ENCODE assay signal across 9 cellular contexts in the genomic region with DNA sequence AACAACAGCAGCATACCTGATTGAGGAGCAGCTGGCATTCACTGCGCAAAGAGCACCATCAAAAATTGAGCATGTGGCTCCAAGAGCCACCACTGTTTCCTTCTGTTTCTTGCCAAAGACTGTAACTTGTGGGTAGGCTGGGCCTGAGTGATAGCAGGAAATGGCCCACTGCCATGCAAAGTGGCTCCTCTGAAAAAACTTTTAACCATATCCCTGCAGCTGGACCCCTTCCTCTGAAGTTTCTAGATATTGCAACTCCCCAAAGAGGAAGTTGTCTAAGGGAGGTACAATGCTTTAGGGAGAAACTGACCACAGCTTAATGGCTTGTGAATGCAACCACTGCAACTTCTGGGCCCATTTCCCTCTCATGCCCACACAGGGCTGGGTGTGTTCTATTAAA.
DNase-seq lines count a peak whose midpoint lies in the region; ATAC-seq and TF ChIP-seq lines count a peak whose summit lies in the region.
"Had no signal": no experiment of that assay in that cellular context is flagged by ENCODE, and none has a peak within 500 bp of the region (broad histone marks: within the 10 kb centered on the region; RNA-seq: fewer than 3 reads in every experiment).

No MANE protein-coding gene starts in this region.

- H3K9ac ChIP-seq in MM.1S (ENCODE audit: low read length) = no peak overlapping the region

- no peaks in the 10 kb centered on the region for H4K20me1 ChIP-seq in MM.1S (ENCODE audit: insufficient read depth, low read length)

- no peaks in the 10 kb centered on the region for H3K36me3 ChIP-seq in MM.1S (replicated peaks; ENCODE audit: insufficient read depth, low read length)
- H3K36me3 ChIP-seq in mucosa of descending colon (ENCODE audit: low read depth) = no peaks in the 10 kb centered on the region

- no peaks in the 10 kb centered on the region for H3K9me2 ChIP-seq in MM.1S (replicated peaks; ENCODE audit: insufficient read depth, low read length)

- ATAC-seq in GM18909 (IDR thresholded peaks at IDR 0.05; ENCODE audit: poor library complexity, unreplicated experiment) = peak; percentile 96
- peak; percentile 91 for ATAC-seq in HG02840 (IDR thresholded peaks at IDR 0.05; ENCODE audit: low FRiP score, unreplicated experiment)
- peak; percentile 15 for ATAC-seq in mucosa of descending colon

- H3K27me3 ChIP-seq in MM.1S (replicated peaks; ENCODE audit: insufficient read depth, low read length) = no peaks in the 10 kb centered on the region

- intact Hi-C loops in mucosa of descending colon (cut with DNase I, micrococcal nuclease) = no loop called here

- no peak overlapping the region for H3K4me3 ChIP-seq in MM.1S (ENCODE audit: low read length)
- H3K4me3 ChIP-seq in mucosa of descending colon = no peak overlapping the region

- 0 out of 2 replicates have a peak overlapping the region, but pooled peaks have one; percentile 11 for H2AFZ ChIP-seq in MM.1S (ENCODE audit: low read length)

- DNase-seq in MM.1S (peak; percentile 72), mucosa of descending colon (peak in 1 of 3 donors; percentile 8), NCI-H82 (lab: John Stamatoyannopoulos, UW) (no peak)
- DNase-seq in stimulated activated CD4-positive, alpha-beta T cell treated with anti-CD3 and anti-CD28 coated beads, Interleukin-2, amount 100 ng/mL, for 48 hours = no peak
- DNase-seq in activated CD4-positive, alpha-beta T cell treated with anti-CD3 and anti-CD28 coated beads for 1 hour = no peak
- no peak for DNase-seq in stimulated activated CD4-positive, alpha-beta T cell treated with anti-CD3 and anti-CD28 coated beads, Interleukin-4, amount 100 ng/mL, for 24 hours
- DNase-seq: amniotic stem cell had no signal

- TF ChIP-seq CTCF in MM.1S (IDR thresholded peaks at IDR 0.05; ENCODE audit: low read length) = no peak
- TF ChIP-seq CTCF in mucosa of descending colon (IDR thresholded peaks at IDR 0.05) = no peak

- H3K4me1 ChIP-seq in MM.1S (ENCODE audit: low read length) (peaks cover 17% of the 10 kb centered on the region), mucosa of descending colon (ENCODE audit: low read depth) (no peaks in the 10 kb centered on the region)

- H3K79me2 ChIP-seq in MM.1S (ENCODE audit: low read length) = no peaks in the 10 kb centered on the region

- H3K27ac ChIP-seq in MM.1S (ENCODE audit: low read length) = no peak overlapping the region; the same call in 1 of the 2 replicates

- H3K9me3 ChIP-seq in MM.1S (replicated peaks; ENCODE audit: insufficient read depth, low read length) (no peaks in the 10 kb centered on the region), mucosa of descending colon (no peaks in the 10 kb centered on the region)

- H3K4me2 ChIP-seq in MM.1S (ENCODE audit: low read depth, low read length) = no peak overlapping the region

- no peaks in the 10 kb centered on the region for H3F3A ChIP-seq in MM.1S (ENCODE audit: insufficient read depth, low read length)

Comparison
In these comparisons a context has a peak if more than half of its experiments do, and no peak if none do; other contexts are left out.
1. ATAC-seq: peak in every context shown above with its lines; median percentile 96 in GM18909; 91 in HG02840; 15 in mucosa of descending colon.